Comparison of ENCODE assay signal across 10 cellular contexts in the genomic region with DNA sequence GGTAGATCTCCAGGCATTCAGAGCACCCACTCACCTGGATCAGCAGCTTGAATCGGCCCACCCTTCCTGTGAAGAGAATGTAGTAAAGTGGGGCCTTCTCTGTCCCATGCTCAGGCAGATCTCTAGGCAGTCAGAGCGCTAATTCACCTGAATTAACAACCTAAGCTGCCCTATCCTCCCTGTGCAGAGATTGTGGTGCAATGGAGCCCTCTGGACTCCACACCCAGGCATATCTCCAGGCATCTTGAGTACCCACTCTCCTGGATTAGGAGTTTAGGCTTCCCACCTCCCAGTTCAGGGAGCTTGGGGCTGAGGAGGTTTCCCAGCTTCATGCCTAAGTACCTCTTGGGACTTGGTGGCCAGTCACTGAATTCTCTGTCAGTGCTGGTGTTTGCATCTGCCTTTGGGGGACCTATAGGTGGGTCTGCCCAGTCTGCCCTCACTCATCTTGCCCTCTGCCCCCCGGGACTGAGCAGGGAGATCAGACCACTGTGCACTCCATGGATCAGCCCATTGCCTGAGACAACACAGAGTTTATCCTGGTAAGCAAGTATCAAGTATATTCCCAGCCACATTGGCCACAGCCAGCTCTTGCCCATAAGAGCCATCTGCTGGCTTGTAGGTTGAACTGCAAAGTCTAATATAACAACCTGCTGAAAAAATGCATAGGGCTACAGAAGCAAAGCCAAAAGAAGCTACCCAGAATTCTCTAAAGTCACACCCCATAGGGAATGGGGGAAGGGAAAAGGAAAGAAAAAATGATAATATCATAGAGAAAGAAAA.
A peak's percentile ranks its signal among the peaks of the same experiment; 100 is the strongest.
DNase-seq lines count a peak whose midpoint lies in the region; ATAC-seq and TF ChIP-seq lines count a peak whose summit lies in the region.
"Had no signal": no experiment of that assay in that cellular context is flagged by ENCODE, and none has a peak within 500 bp of the region (broad histone marks: within the 10 kb centered on the region; RNA-seq: fewer than 3 reads in every experiment).

No MANE protein-coding gene starts in this region.

- intact Hi-C loops in right lobe of liver (cut with DNase I), result no loop called here

- no CpG with 5 or more reads among the region's 3 CpGs for WGBS in right lobe of liver (ENCODE audit: insufficient coverage, low coverage, low lambda C conversion rate, missing lambda C conversion rate)

- no peaks in the 10 kb centered on the region for H3K27me3 ChIP-seq in right lobe of liver

- no peaks in the 10 kb centered on the region for H3K9me3 ChIP-seq in right lobe of liver

- H3K36me3 ChIP-seq in right lobe of liver, result no peaks in the 10 kb centered on the region

- H3K27ac ChIP-seq in VCaP, result no peak overlapping the region
- H3K27ac ChIP-seq in right lobe of liver, result no peak overlapping the region

- H3K4me3 ChIP-seq in right lobe of liver, result no peak overlapping the region

- no peaks in the 10 kb centered on the region for H3K4me1 ChIP-seq in right lobe of liver

- peak; percentile 8; the same call in 1 of the 2 replicates for TF ChIP-seq CTCF in GM12874 (IDR thresholded peaks at IDR 0.05; ENCODE audit: insufficient read depth, low read depth, low read length)
- peak; percentile 54 for TF ChIP-seq CTCF in VCaP (conservative IDR thresholded peaks at IDR 0.05)
- TF ChIP-seq CTCF in right lobe of liver (IDR thresholded peaks at IDR 0.05), result peak; percentile 49 to 69 (median 62)

- no peak for TF ChIP-seq POLR2A in right lobe of liver (IDR thresholded peaks at IDR 0.05)

- DNase-seq in HuH-7.5 (ENCODE audit: low spot score) (peak; percentile 5), right lobe of liver (peak in 2 of 3 donors; percentile 21 to 30), germinal center (ENCODE audit: low spot score) (no peak), NCI-H146 treated with DMSO at 0.1 percent for 48 hours (lab: John Stamatoyannopoulos, UW; ENCODE audit: unreplicated experiment) (no peak)
- no peak for DNase-seq in activated CD4-positive, alpha-beta T cell treated with anti-CD3 and anti-CD28 coated beads, Interleukin-2, amount 50 U/mL, for 4 hours
- DNase-seq: activated T-cell treated with anti-CD3 and anti-CD28 coated beads, Interleukin-2, amount 50 U/mL, for 48 hours; naive B cell had no signal

- ATAC-seq in right lobe of liver (peak; percentile 77 to 93 (median 86)), HG03439 (IDR thresholded peaks at IDR 0.05; ENCODE audit: unreplicated experiment) (no peak)

Comparison
In these comparisons a context has a peak if more than half of its experiments do, and no peak if none do; other contexts are left out.
1. CTCF ChIP-seq: peak in every context shown above with its lines; median percentile 62 in right lobe of liver; 54 in VCaP; 8 in GM12874.
2. DNase-seq: peak in HuH-7.5 (single experiment) and right lobe of liver (2 of 3); none in germinal center (single experiment), activated CD4-positive, alpha-beta T cell treated with anti-CD3 and anti-CD28 coated beads, Interleukin-2, amount 50 U/mL, for 4 hours (0 of 2) and NCI-H146 treated with DMSO at 0.1 percent for 48 hours (single experiment).